ENCODE assay signal across 7 cellular contexts in the genomic region with DNA sequence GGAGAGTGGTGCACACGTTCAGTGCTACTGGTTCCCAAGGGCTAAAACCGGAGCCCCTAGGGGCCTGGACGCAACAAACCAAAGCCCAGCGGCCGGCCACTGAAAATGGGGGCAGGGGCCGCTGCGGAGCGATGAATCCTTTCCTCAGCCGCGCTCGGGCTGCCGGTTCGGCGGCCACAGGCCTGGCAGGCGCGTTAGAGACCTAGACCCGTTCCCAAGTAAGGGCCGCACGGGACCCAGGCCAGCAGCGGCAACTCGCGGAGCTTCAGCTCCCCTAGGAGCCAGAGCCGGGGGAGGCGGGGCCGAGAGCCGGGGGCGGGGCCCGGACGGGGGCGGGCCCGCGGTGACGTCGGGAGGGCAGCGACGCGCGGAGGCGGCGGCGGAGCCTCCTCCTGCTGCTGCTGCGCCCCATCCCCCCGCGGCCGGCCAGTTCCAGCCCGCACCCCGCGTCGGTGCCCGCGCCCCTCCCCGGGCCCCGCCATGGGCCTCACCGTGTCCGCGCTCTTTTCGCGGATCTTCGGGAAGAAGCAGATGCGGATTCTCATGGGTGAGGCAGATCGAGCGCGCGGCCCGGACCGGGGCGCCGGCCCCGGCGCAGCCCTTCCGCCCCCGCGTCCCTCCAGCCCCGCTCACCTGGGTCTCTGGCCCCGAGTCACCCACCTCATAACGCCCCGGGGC. TPM values are rescaled to one million over a fixed set of nuclear protein-coding genes. Genes with fewer than 3 reads are reported as not detected.
DNase-seq lines count a peak whose midpoint lies in the region; ATAC-seq and TF ChIP-seq lines count a peak whose summit lies in the region.

TSS of gene ARF5 (plus strand) at position 393 of the 678 bp plus-strand sequence. CDS start at position 481, 88 bp downstream.

- H3K4me1 ChIP-seq in hepatocyte (ENCODE audit: insufficient read depth), result peaks cover 25% of the 10 kb centered on the region

- no peaks in the 10 kb centered on the region for H3K27me3 ChIP-seq in hepatocyte

- DNase-seq in NCI-H1694 treated with DMSO at 0.1 percent for 48 hours (lab: John Stamatoyannopoulos, UW) (peak; percentile 63), T-helper 9 cell (peak; percentile 87), astrocyte of the cerebellum (ENCODE audit: low read depth) (no peak), hepatocyte (ENCODE audit: low spot score) (peak; percentile 95), retinal pigment epithelial cell (ENCODE audit: low read depth) (peak; percentile 28)

- H4K20me1 ChIP-seq in hepatocyte (ENCODE audit: insufficient read depth, poor library complexity, severe bottlenecking), result peaks cover 14% of the 10 kb centered on the region

- H3K79me2 ChIP-seq in hepatocyte, result peaks cover 37% of the 10 kb centered on the region

- in situ Hi-C loops in astrocyte of the cerebellum (cut with HindIII; ENCODE audit: low sequenced_read_pairs), result loop anchor here (25.0 kb wide), 1 partner anchor 624 kb away; no protein-coding TSS in a partner anchor

- ATAC-seq in GM18502 (IDR thresholded peaks at IDR 0.05; ENCODE audit: poor library complexity, unreplicated experiment) (peak; percentile 73), HG02884 (IDR thresholded peaks at IDR 0.05; ENCODE audit: unreplicated experiment) (peak; percentile 61)

- H3K27ac ChIP-seq in hepatocyte, result peak within 1 kb of the TSS; percentile 99

- WGBS in hepatocyte (ENCODE audit: low lambda C conversion rate, missing lambda C conversion rate), result 2% methylated on average over 24 of the region's 77 CpGs

- no peak for TF ChIP-seq CTCF in astrocyte of the cerebellum (IDR thresholded peaks at IDR 0.05; ENCODE audit: low read depth, low read length, missing control alignments)
- no peak for TF ChIP-seq CTCF in hepatocyte (IDR thresholded peaks at IDR 0.05; ENCODE audit: poor library complexity)
- no peak for TF ChIP-seq CTCF in retinal pigment epithelial cell (conservative IDR thresholded peaks at IDR 0.05; ENCODE audit: low read depth, low read length)

- no peaks in the 10 kb centered on the region for H3K9me2 ChIP-seq in hepatocyte (replicated peaks; ENCODE audit: insufficient read depth)

- peak within 1 kb of the TSS; percentile 97 for H3K4me2 ChIP-seq in hepatocyte

- peak within 1 kb of the TSS; percentile 97 for H2AFZ ChIP-seq in hepatocyte

- no peaks in the 10 kb centered on the region for H3K36me3 ChIP-seq in hepatocyte (replicated peaks; ENCODE audit: insufficient read depth, low read depth)

- H3K4me3 ChIP-seq in astrocyte of the cerebellum (ENCODE audit: low read depth, low read length) (peak within 1 kb of the TSS; percentile 98), hepatocyte (peak within 1 kb of the TSS; percentile 99), retinal pigment epithelial cell (ENCODE audit: low read length) (peak within 1 kb of the TSS; percentile 89)

- no peaks in the 10 kb centered on the region for H3K9me3 ChIP-seq in hepatocyte (ENCODE audit: low read depth)

RNA-seq across cellular contexts. Expression of gene ARF5, which starts in this region (rescaled TPM):
- 194 and 243 TPM in 2 replicates for total RNA-seq in hepatocyte
- polyA plus RNA-seq in hepatocyte, result 237 and 289 TPM in 2 replicates
